8 cellular contexts compared by ENCODE assay signal in genomic region chr22:30265851-30266444, GRCh38. TPM values are rescaled to one million over a fixed set of nuclear protein-coding genes. Genes with fewer than 3 reads are reported as not detected.
DNase-seq lines count a peak whose midpoint lies in the region; ATAC-seq and TF ChIP-seq lines count a peak whose summit lies in the region.

No MANE protein-coding gene starts in this region.

- H3K27ac Mint-ChIP-seq in CD14-positive monocyte, result peak overlapping the region; percentile 96 to 99 (median 99)

- no peaks in the 10 kb centered on the region for H3K9me3 ChIP-seq in right atrium auricular region

- peaks cover 87% of the 10 kb centered on the region for H3K4me1 Mint-ChIP-seq in CD14-positive monocyte

- peak overlapping the region; percentile 92 to 94 for H3K4me3 Mint-ChIP-seq in CD14-positive monocyte

- peak; percentile 56 for ATAC-seq in GM21381 (IDR thresholded peaks at IDR 0.05; ENCODE audit: unreplicated experiment)

- peak overlapping the region; percentile 27 to 46 for H3K27ac ChIP-seq in right atrium auricular region

- peak; percentile 93 for DNase-seq in CD14-positive monocyte (ENCODE audit: low spot score)
- DNase-seq in Kasumi-1 (lab: John Stamatoyannopoulos, UW), result peak; percentile 80 to 83
- peak; percentile 85 for DNase-seq in activated CD8-positive, alpha-beta memory T cell treated with anti-CD3 and anti-CD28 coated beads, Interleukin-2, amount 50 U/mL, for 4 hours
- no peak for DNase-seq in right atrium auricular region (ENCODE audit: low spot score)
- DNase-seq in stimulated activated CD8-positive, alpha-beta memory T cell treated with anti-CD3 and anti-CD28 coated beads, Interleukin-15, amount 100 ng/mL, for 24 hours (ENCODE audit: low read depth), result peak; percentile 59
- no peak for DNase-seq in NCI-H1694 (lab: John Stamatoyannopoulos, UW)
- no peak for DNase-seq in 8988T

- intact Hi-C loops in CD14-positive monocyte (cut with micrococcal nuclease), result loop anchor here in 1 of 2 donors (5.0 kb wide), 1 partner anchor 54 kb away; no protein-coding TSS in a partner anchor

- H3K36me3 ChIP-seq in right atrium auricular region, result no peaks in the 10 kb centered on the region

- peaks cover 12 to 23% (median 15%) of the 10 kb centered on the region in 3 donors for H3K27me3 Mint-ChIP-seq in CD14-positive monocyte (ENCODE audit: low read depth in 3 of 3)

- no peaks in the 10 kb centered on the region for H3K4me1 ChIP-seq in right atrium auricular region

- peak overlapping the region; percentile 7 to 26 for H3K4me3 ChIP-seq in right atrium auricular region

- peaks cover 24 to 35% of the 10 kb centered on the region in 2 donors for H3K36me3 Mint-ChIP-seq in CD14-positive monocyte

- no peaks in the 10 kb centered on the region for H3K27me3 ChIP-seq in right atrium auricular region

- H3K9me3 Mint-ChIP-seq in CD14-positive monocyte, result peaks cover 0 to 4% (median 0%) of the 10 kb centered on the region in 7 donors

- TF ChIP-seq CTCF in CD14-positive monocyte (IDR thresholded peaks at IDR 0.05) (no peak), right atrium auricular region (IDR thresholded peaks at IDR 0.05) (no peak)

RNA-seq across cellular contexts. Expression of gene OSM, which starts 0.7 kb away (rescaled TPM):
- polyA plus RNA-seq in CD14-positive monocyte, result 100 to 1,000 TPM in 1 of 2 donors, 10 to 100 TPM in 1; 48.0 to 146 TPM
- 1 to 10 TPM in 1 of 2 donors, under 1 TPM in 1; 0.63 to 1.6 TPM for total RNA-seq in right atrium auricular region

RNA-seq across cellular contexts. Expression of gene LIF, which starts 19.4 kb away (rescaled TPM):
- polyA plus RNA-seq in CD14-positive monocyte, result not detected
- 1 to 10 TPM in 1 of 2 donors, under 1 TPM in 1; 0.79 to 8.9 TPM for total RNA-seq in right atrium auricular region

RNA-seq across cellular contexts. Expression of gene CASTOR1, which starts 23.4 kb away (rescaled TPM):
- 1 to 10 TPM; 6.4 to 6.5 TPM for polyA plus RNA-seq in CD14-positive monocyte
- 10 to 100 TPM in 1 of 2 donors, 1 to 10 TPM in 1; 8.1 to 12.5 TPM for total RNA-seq in right atrium auricular region

Comparison
In these comparisons a context has a peak if more than half of its experiments do, and no peak if none do; other contexts are left out.
1. DNase-seq: peak in CD14-positive monocyte (single experiment), Kasumi-1 (2 of 2), activated CD8-positive, alpha-beta memory T cell treated with anti-CD3 and anti-CD28 coated beads, Interleukin-2, amount 50 U/mL, for 4 hours (single experiment) and stimulated activated CD8-positive, alpha-beta memory T cell treated with anti-CD3 and anti-CD28 coated beads, Interleukin-15, amount 100 ng/mL, for 24 hours (single experiment); none in right atrium auricular region (single experiment), NCI-H1694 (single experiment) and 8988T (single experiment).